ENCODE assay signal across 9 cellular contexts in genomic region chr14:24187538-24187915, GRCh38. TPM values are rescaled to one million over a fixed set of nuclear protein-coding genes. Genes with fewer than 3 reads are reported as not detected.
DNase-seq lines count a peak whose midpoint lies in the region; ATAC-seq and TF ChIP-seq lines count a peak whose summit lies in the region.
"Had no signal": no experiment of that assay in that cellular context is flagged by ENCODE, and none has a peak within 500 bp of the region (broad histone marks: within the 10 kb centered on the region; RNA-seq: fewer than 3 reads in every experiment).

No MANE protein-coding gene starts in this region.

- H3K4me3 ChIP-seq in WI38 (ENCODE audit: low read depth, low read length) (peak overlapping the region; percentile 78), foreskin fibroblast (ENCODE audit: low read depth in 1 of 2, low read length in 2 of 2) (peak overlapping the region; percentile 69 to 81), spleen (peak overlapping the region in 7 of 8 donors; percentile 64 to 90 (median 80))

- H3K27ac Mint-ChIP-seq in activated CD4-positive, alpha-beta T cell treated with anti-CD3 and anti-CD28 coated beads for 36 hours = peak overlapping the region; percentile 83

- CTCF ChIA-PET in activated CD4-positive, alpha-beta T cell treated with anti-CD3 and anti-CD28 coated beads for 36 hours (lab: Charles Lee) = interaction anchor here (0.9 to 2.0 kb wide), 6 partner anchors 14 to 121 kb away, joined by 3 to 8 read pairs (median 4); partner anchors contain the start of genes CIDEB, GMPR2, MDP1 and NEDD8

- H3K36me3 ChIP-seq in spleen = peaks cover 0 to 71% (median 51%) of the 10 kb centered on the region in 6 donors

- intact Hi-C loops in activated CD4-positive, alpha-beta T cell treated with anti-CD3 and anti-CD28 coated beads for 36 hours (cut with DNase I, micrococcal nuclease) = no loop called here
- intact Hi-C loops in spleen (cut with DNase I; ENCODE audit: low total_unique reads) = no loop called here

- ATAC-seq in activated CD4-positive, alpha-beta T cell treated with anti-CD3 and anti-CD28 coated beads for 36 hours = no peak
- ATAC-seq in HG02884 (IDR thresholded peaks at IDR 0.05; ENCODE audit: unreplicated experiment) = no peak
- ATAC-seq in GM21737 (IDR thresholded peaks at IDR 0.05; ENCODE audit: unreplicated experiment) = no peak
- ATAC-seq in HG02938 (IDR thresholded peaks at IDR 0.05; ENCODE audit: unreplicated experiment) = no peak

- WGBS in spleen, 5 donors = 69 to 100% (median 84%) methylated on average over 1 to 2 of the region's 2 CpGs

- H3K4me1 ChIP-seq in spleen = peaks cover 13 to 57% (median 27%) of the 10 kb centered on the region in 6 donors

- H3K9me3 ChIP-seq in spleen = no peaks in the 10 kb centered on the region

- peak overlapping the region in 3 of 8 donors; percentile 76 to 87 (median 81) for H3K27ac ChIP-seq in spleen

- no peaks in the 10 kb centered on the region for H3K9me3 Mint-ChIP-seq in activated CD4-positive, alpha-beta T cell treated with anti-CD3 and anti-CD28 coated beads for 36 hours (ENCODE audit: low read depth)

- no peak for DNase-seq in activated CD4-positive, alpha-beta T cell treated with anti-CD3 and anti-CD28 coated beads for 36 hours
- no peak for DNase-seq in activated CD4-positive, alpha-beta T cell treated with anti-CD3 and anti-CD28 coated beads, Interleukin-2, amount 50 U/mL, for 1 hour
- DNase-seq in foreskin fibroblast (no peak), spleen (no peak)
- DNase-seq: NCI-H1694 treated with DMSO at 0.1 percent for 48 hours had no signal

- H3K27me3 ChIP-seq in spleen (replicated peaks in 1 of 7) = no peaks in the 10 kb centered on the region

- TF ChIP-seq POLR2A in spleen (IDR thresholded peaks at IDR 0.05) = no peak

- TF ChIP-seq CTCF in WI38 (IDR thresholded peaks at IDR 0.05; ENCODE audit: low read depth, low read length) (no peak), foreskin fibroblast (IDR thresholded peaks at IDR 0.05; ENCODE audit: low read depth, low read length) (no peak), spleen (IDR thresholded peaks at IDR 0.05 in 8 of 11, conservative IDR thresholded peaks at IDR 0.05 in 3 of 11) (no peak)

- peak overlapping the region; percentile 89 for H3K4me3 Mint-ChIP-seq in activated CD4-positive, alpha-beta T cell treated with anti-CD3 and anti-CD28 coated beads for 36 hours

- no peaks in the 10 kb centered on the region for H3K27me3 Mint-ChIP-seq in activated CD4-positive, alpha-beta T cell treated with anti-CD3 and anti-CD28 coated beads for 36 hours

- peaks cover 41% of the 10 kb centered on the region for H3K36me3 Mint-ChIP-seq in activated CD4-positive, alpha-beta T cell treated with anti-CD3 and anti-CD28 coated beads for 36 hours (ENCODE audit: low read depth)

- H3K4me1 Mint-ChIP-seq in activated CD4-positive, alpha-beta T cell treated with anti-CD3 and anti-CD28 coated beads for 36 hours = peaks cover 35% of the 10 kb centered on the region

- POLR2A ChIA-PET in activated CD4-positive, alpha-beta T cell treated with anti-CD3 and anti-CD28 coated beads for 36 hours (lab: Charles Lee) = interaction anchor here (1.9 to 2.0 kb wide), 2 partner anchors 26 to 73 kb away, joined by 5 to 6 read pairs; partner anchors contain the start of genes CHMP4A, DCAF11 and NRL

RNA-seq across cellular contexts. Expression of gene IPO4, which starts 1.1 kb away (rescaled TPM):
- total RNA-seq in activated CD4-positive, alpha-beta T cell treated with anti-CD3 and anti-CD28 coated beads for 36 hours = 10 to 100 TPM; 73.4 to 73.7 TPM
- 10 to 100 TPM; 20.0 to 49.7 (median 29.9) TPM for total RNA-seq in spleen
- 10 to 100 TPM; 10.0 to 14.7 (median 10.4) TPM for polyA plus RNA-seq in spleen

RNA-seq across cellular contexts. Expression of gene TM9SF1, which starts 7.7 kb away (rescaled TPM):
- total RNA-seq in activated CD4-positive, alpha-beta T cell treated with anti-CD3 and anti-CD28 coated beads for 36 hours = 10 to 100 TPM; 17.0 to 24.4 TPM
- total RNA-seq in spleen = 10 to 100 TPM; 30.4 to 53.6 (median 37.3) TPM
- 10 to 100 TPM in 1 of 3 donors, 1 to 10 TPM in 2; 4.7 to 12.7 (median 7.9) TPM for polyA plus RNA-seq in spleen

RNA-seq across cellular contexts. Expression of gene REC8, which starts 15.6 kb away (rescaled TPM):
- total RNA-seq in activated CD4-positive, alpha-beta T cell treated with anti-CD3 and anti-CD28 coated beads for 36 hours = 10 to 100 TPM; 25.6 to 27.7 TPM
- total RNA-seq in spleen = 10 to 100 TPM; 23.5 to 51.6 (median 38.0) TPM
- polyA plus RNA-seq in spleen = 10 to 100 TPM; 23.6 to 48.0 (median 43.1) TPM

RNA-seq across cellular contexts. Expression of gene TSSK4, which starts 18.0 kb away (rescaled TPM):
- under 1 TPM; 0.14 to 0.30 TPM for total RNA-seq in activated CD4-positive, alpha-beta T cell treated with anti-CD3 and anti-CD28 coated beads for 36 hours
- total RNA-seq in spleen = 1 to 10 TPM in 1 of 7 donors, under 1 TPM in 4, not detected in 2; 0.44 to 1.4 (median 0.61) TPM
- polyA plus RNA-seq in spleen = not detected

RNA-seq across cellular contexts. Expression of gene CHMP4A, which starts 25.8 kb away (rescaled TPM):
- 10 to 100 TPM; 48.8 to 73.0 TPM for total RNA-seq in activated CD4-positive, alpha-beta T cell treated with anti-CD3 and anti-CD28 coated beads for 36 hours
- total RNA-seq in spleen = 10 to 100 TPM; 53.3 to 71.7 (median 61.9) TPM
- 100 to 1,000 TPM; 106 to 149 (median 132) TPM for polyA plus RNA-seq in spleen
